Comparison of ENCODE assay signal across 1 cellular context in the genomic region with DNA sequence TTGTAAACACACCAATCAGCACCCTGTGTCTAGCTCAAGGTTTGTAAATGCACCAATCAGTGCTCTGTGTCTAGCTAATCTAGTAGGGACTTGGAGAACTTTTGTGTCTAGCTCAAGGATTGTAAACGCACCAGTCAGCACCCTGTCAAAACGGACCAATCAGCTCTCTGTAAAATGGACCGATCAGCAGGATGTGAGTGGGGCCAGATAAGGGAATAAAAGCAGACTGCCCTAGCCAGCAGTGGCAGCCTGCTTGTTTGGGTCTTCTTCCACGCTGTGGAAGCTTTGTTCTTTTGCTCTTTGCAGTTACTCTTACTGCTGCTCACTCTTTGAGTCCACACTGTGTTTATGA.
TF ChIP-seq lines count a peak whose summit lies in the region.

No MANE protein-coding gene starts in this region.

TF ChIP-seq in liver, 16 proteins besides CTCF, POLR2A, EP300 and RAD21:
- peak; percentile 25 for TF ChIP-seq SP1 (IDR thresholded peaks at IDR 0.05)
